In the genomic region with DNA sequence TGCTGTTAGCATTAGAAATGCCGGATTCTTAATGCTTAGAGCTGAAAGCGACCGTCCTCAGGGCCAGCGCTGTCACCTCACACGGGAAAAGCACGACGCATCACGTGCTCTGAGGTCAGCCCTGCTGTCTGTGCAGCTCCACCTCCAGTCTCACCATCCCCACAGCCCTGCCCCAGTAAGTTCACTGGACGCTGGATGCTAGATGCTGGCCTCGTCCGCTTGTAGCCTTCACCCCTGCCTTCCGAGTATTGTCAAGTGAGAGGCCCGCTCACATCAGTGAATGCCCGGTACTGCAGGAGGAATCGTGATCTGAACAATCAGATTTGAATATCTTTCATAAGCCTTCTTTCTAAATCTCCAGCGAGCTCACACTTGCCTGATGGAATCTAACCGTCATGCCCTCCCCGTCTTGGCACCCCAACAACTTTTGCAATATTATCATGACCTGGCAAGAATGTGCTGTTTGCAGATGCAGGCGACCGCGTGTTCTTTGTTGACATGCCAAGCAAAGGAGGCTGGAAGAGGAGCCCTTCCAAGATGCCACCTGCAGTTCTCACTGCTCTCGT, we compare ENCODE assay signal across 14 cellular contexts.
A peak's percentile ranks its signal among the peaks of the same experiment; 100 is the strongest.
DNase-seq lines count a peak whose midpoint lies in the region; ATAC-seq and TF ChIP-seq lines count a peak whose summit lies in the region.
"Had no signal": no experiment of that assay in that cellular context is flagged by ENCODE, and none has a peak within 500 bp of the region (broad histone marks: within the 10 kb centered on the region; RNA-seq: fewer than 3 reads in every experiment).

No MANE protein-coding gene starts in this region.

- peak overlapping the region in 3 of 4 donors; percentile 51 to 73 (median 67) for H3K27ac ChIP-seq in gastrocnemius medialis
- H3K27ac ChIP-seq: thoracic aorta had no signal

- H3K4me1 ChIP-seq in gastrocnemius medialis: peaks cover 22 to 40% of the 10 kb centered on the region in 2 donors

- H3K4me3 Mint-ChIP-seq in brain (peak overlapping the region in 2 of 5 experiments; percentile 16 to 20), HFFc6 (no peak overlapping the region)
- H3K4me3 Mint-ChIP-seq in activated T-helper 17 cell treated with anti-CD3 and anti-CD28 coated beads, Interleukin-2, amount 50 U/mL, for 72 hours: no peak overlapping the region
- H3K4me3 Mint-ChIP-seq: CD8-positive, alpha-beta T cell had no signal

- H3K4me1 Mint-ChIP-seq in brain (peaks cover 93% of the 10 kb centered on the region), HFFc6 (ENCODE audit: low read depth) (0 out of 2 replicates have a peak, but pooled peaks cover 5% of the 10 kb centered on the region)
- H3K4me1 Mint-ChIP-seq in activated T-helper 17 cell treated with anti-CD3 and anti-CD28 coated beads, Interleukin-2, amount 50 U/mL, for 72 hours: no peaks in the 10 kb centered on the region

- no peaks in the 10 kb centered on the region for H3K9me3 ChIP-seq in gastrocnemius medialis
- H3K9me3 ChIP-seq: thoracic aorta had no signal

- peaks cover 3% of the 10 kb centered on the region for H3K27me3 Mint-ChIP-seq in brain
- H3K27me3 Mint-ChIP-seq in activated T-helper 17 cell treated with anti-CD3 and anti-CD28 coated beads, Interleukin-2, amount 50 U/mL, for 72 hours: no peaks in the 10 kb centered on the region
- peaks cover 8% of the 10 kb centered on the region for H3K27me3 Mint-ChIP-seq in HFFc6 (ENCODE audit: insufficient read depth)

- H3K27me3 ChIP-seq in gastrocnemius medialis: no peaks in the 10 kb centered on the region

- peaks cover 0 to 10% (median 0%) of the 10 kb centered on the region in 5 experiments for H3K9me3 Mint-ChIP-seq in brain
- H3K9me3 Mint-ChIP-seq in activated T-helper 17 cell treated with anti-CD3 and anti-CD28 coated beads, Interleukin-2, amount 50 U/mL, for 72 hours: no peaks in the 10 kb centered on the region
- peaks cover 13% of the 10 kb centered on the region; the same call in 1 of the 2 replicates for H3K9me3 Mint-ChIP-seq in HFFc6
- H3K9me3 Mint-ChIP-seq: CD8-positive, alpha-beta T cell had no signal

- peak; percentile 21 for DNase-seq in NCI-H1092 treated with DMSO at 0.1 percent for 48 hours (lab: John Stamatoyannopoulos, UW)
- no peak for DNase-seq in NCI-H1092 (lab: John Stamatoyannopoulos, UW)
- DNase-seq in left lobe of liver (ENCODE audit: low spot score): peak; percentile 80
- DNase-seq in gastrocnemius medialis: peak; percentile 46 to 66
- no peak for DNase-seq in HFFc6
- no peak for DNase-seq in NCI-H2227 treated with DMSO at 0.1 percent for 48 hours (lab: John Stamatoyannopoulos, UW)
- DNase-seq: activated naive CD4-positive, alpha-beta T cell treated with Interleukin-2 at 50 U/mL for 16 hours; CD8-positive, alpha-beta T cell; effector CD4-positive, alpha-beta T cell; NCI-H1436 treated with DMSO at 0.1 percent for 48 hours; NCI-H510A had no signal

- TF ChIP-seq POLR2A in gastrocnemius medialis (IDR thresholded peaks at IDR 0.05): no peak

- H3K27ac Mint-ChIP-seq in brain (peak overlapping the region; percentile 28 to 63 (median 43)), HFFc6 (no peak overlapping the region)
- no peak overlapping the region for H3K27ac Mint-ChIP-seq in activated T-helper 17 cell treated with anti-CD3 and anti-CD28 coated beads, Interleukin-2, amount 50 U/mL, for 72 hours
- H3K27ac Mint-ChIP-seq: CD8-positive, alpha-beta T cell had no signal

- ATAC-seq in left lobe of liver (peak; percentile 46), gastrocnemius medialis (peak; percentile 61 to 67)
- ATAC-seq in activated T-helper 17 cell treated with anti-CD3 and anti-CD28 coated beads, Interleukin-2, amount 50 U/mL, for 72 hours (replicated peaks): no peak
- ATAC-seq: CD8-positive, alpha-beta T cell had no signal

- TF ChIP-seq CTCF in brain (conservative IDR thresholded peaks at IDR 0.05) (no peak), gastrocnemius medialis (IDR thresholded peaks at IDR 0.05 in 4 of 5, conservative IDR thresholded peaks at IDR 0.05 in 1 of 5) (peak in 1 of 5 experiments; percentile 12), HFFc6 (IDR thresholded peaks at IDR 0.05) (no peak)

- no peak overlapping the region for H3K4me3 ChIP-seq in gastrocnemius medialis
- H3K4me3 ChIP-seq: thoracic aorta had no signal

- in situ Hi-C loops in gastrocnemius medialis (cut with MboI; ENCODE audit: low sequenced_read_pairs in 4 of 4): no loop called here

- H3K36me3 ChIP-seq in gastrocnemius medialis: no peaks in the 10 kb centered on the region
- H3K36me3 ChIP-seq: thoracic aorta had no signal

- intact Hi-C loops in gastrocnemius medialis (cut with DNase I; ENCODE audit: low total_unique reads): loop anchor here (1.0 to 5.0 kb wide), 3 partner anchors 49 to 177 kb away; no protein-coding TSS in a partner anchor

- H3K36me3 Mint-ChIP-seq in brain: no peaks in the 10 kb centered on the region
- no peaks in the 10 kb centered on the region for H3K36me3 Mint-ChIP-seq in activated T-helper 17 cell treated with anti-CD3 and anti-CD28 coated beads, Interleukin-2, amount 50 U/mL, for 72 hours (ENCODE audit: low read depth)
- H3K36me3 Mint-ChIP-seq in HFFc6 (ENCODE audit: low read depth): no peaks in the 10 kb centered on the region
- H3K36me3 Mint-ChIP-seq: CD8-positive, alpha-beta T cell had no signal

Comparison
In these comparisons a context has a peak if more than half of its experiments do, and no peak if none do; other contexts are left out.
1. DNase-seq: peak in NCI-H1092 treated with DMSO at 0.1 percent for 48 hours (single experiment), left lobe of liver (single experiment) and gastrocnemius medialis (2 of 2); none in NCI-H1092 (single experiment), HFFc6 (single experiment) and NCI-H2227 treated with DMSO at 0.1 percent for 48 hours (single experiment).
2. H3K27ac Mint-ChIP-seq: peak in brain (5 of 5); none in activated T-helper 17 cell treated with anti-CD3 and anti-CD28 coated beads, Interleukin-2, amount 50 U/mL, for 72 hours (single experiment) and HFFc6 (single experiment).